In genomic region chrX:97267376-97267775, GRCh38 we compare ENCODE assay signal across 27 cellular contexts.
DNase-seq lines count a peak whose midpoint lies in the region; ATAC-seq, FAIRE-seq and TF ChIP-seq lines count a peak whose summit lies in the region.
"Had no signal": no experiment of that assay in that cellular context is flagged by ENCODE, and none has a peak within 500 bp of the region (broad histone marks: within the 10 kb centered on the region; RNA-seq: fewer than 3 reads in every experiment).

No MANE protein-coding gene starts in this region.

- TF ChIP-seq CTCF in mammary epithelial cell (conservative IDR thresholded peaks at IDR 0.05 in 1 of 2, IDR thresholded peaks at IDR 0.05 in 1 of 2; ENCODE audit: extremely low read depth in 1 of 2, insufficient read depth in 1 of 2, low read depth in 1 of 2, low read length in 2 of 2) (no peak), breast epithelium (IDR thresholded peaks at IDR 0.05) (no peak), astrocyte (IDR thresholded peaks at IDR 0.05; ENCODE audit: insufficient read depth, low read depth, low read length) (no peak), fibroblast of the aortic adventitia (IDR thresholded peaks at IDR 0.05; ENCODE audit: insufficient read depth, low read length) (no peak), smooth muscle cell (IDR thresholded peaks at IDR 0.05; ENCODE audit: borderline replicate concordance, insufficient read depth, poor library complexity, severe bottlenecking) (no peak), prostate gland (IDR thresholded peaks at IDR 0.05) (no peak)

- WGBS in mammary epithelial cell (ENCODE audit: low coverage, missing lambda C conversion rate), result 67% methylated on average over 1 of the region's 1 CpG
- 96% methylated on average over 1 of the region's 1 CpG for WGBS in smooth muscle cell (ENCODE audit: low lambda C conversion rate)
- 100% methylated on average over 1 of the region's 1 CpG for WGBS in prostate gland

- H4K20me1 ChIP-seq in mammary epithelial cell (ENCODE audit: insufficient read depth, low read length) (no peaks in the 10 kb centered on the region), astrocyte (ENCODE audit: insufficient read depth, low read length) (no peaks in the 10 kb centered on the region), smooth muscle cell (ENCODE audit: low read depth) (no peaks in the 10 kb centered on the region)

- peak overlapping the region; percentile 30 for H2AFZ ChIP-seq in mammary epithelial cell (ENCODE audit: low read depth, low read length)
- no peak overlapping the region for H2AFZ ChIP-seq in astrocyte (ENCODE audit: low read depth, low read length)
- H2AFZ ChIP-seq in smooth muscle cell (ENCODE audit: low read depth), result no peak overlapping the region
- H2AFZ ChIP-seq: hepatocyte had no signal

- H3K36me3 ChIP-seq in mammary epithelial cell (ENCODE audit: insufficient read depth, low read length) (no peaks in the 10 kb centered on the region), breast epithelium (no peaks in the 10 kb centered on the region), astrocyte (ENCODE audit: insufficient read depth, low read length) (no peaks in the 10 kb centered on the region), smooth muscle cell (ENCODE audit: low read depth) (no peaks in the 10 kb centered on the region), prostate gland (no peaks in the 10 kb centered on the region)
- H3K36me3 ChIP-seq: lower lobe of right lung, spleen, vagina had no signal

- no peak overlapping the region for H3K9ac ChIP-seq in mammary epithelial cell (ENCODE audit: insufficient read depth, low read length)
- no peak overlapping the region for H3K9ac ChIP-seq in astrocyte (ENCODE audit: low read length)
- H3K9ac ChIP-seq in smooth muscle cell (ENCODE audit: low read depth), result no peak overlapping the region

- H3K27me3 Mint-ChIP-seq in astrocyte (ENCODE audit: low read depth, unreplicated experiment), result no peaks in the 10 kb centered on the region
- H3K27me3 Mint-ChIP-seq: activated CD4-positive, alpha-beta memory T cell treated with anti-CD3 and anti-CD28 coated beads for 36 hours; effector memory CD8-positive, alpha-beta T cell; T-helper 17 cell had no signal

- BruUV-seq in mammary epithelial cell (replicated peaks; lab: Mats Ljungman, UMichigan), result no TSS peak

- no peaks in the 10 kb centered on the region for H3K27me3 ChIP-seq in mammary epithelial cell (ENCODE audit: insufficient read depth, low read length)
- peaks cover 0 to 9% of the 10 kb centered on the region in 2 donors for H3K27me3 ChIP-seq in breast epithelium
- H3K27me3 ChIP-seq in astrocyte (ENCODE audit: insufficient read depth, low read length), result no peaks in the 10 kb centered on the region
- no peaks in the 10 kb centered on the region for H3K27me3 ChIP-seq in smooth muscle cell (ENCODE audit: low read depth)
- H3K27me3 ChIP-seq in prostate gland (replicated peaks; ENCODE audit: insufficient read depth), result no peaks in the 10 kb centered on the region
- H3K27me3 ChIP-seq: hepatocyte, spleen, vagina had no signal

- no peaks in the 10 kb centered on the region for H3K36me3 Mint-ChIP-seq in astrocyte (ENCODE audit: low read depth, unreplicated experiment)
- H3K36me3 Mint-ChIP-seq: activated CD4-positive, alpha-beta memory T cell treated with anti-CD3 and anti-CD28 coated beads for 36 hours had no signal

- peak; percentile 93 for FAIRE-seq in astrocyte (lab: Jason Lieb, UNC)
- FAIRE-seq: A204.1, GM12892, K562 had no signal

- intact Hi-C loops in mammary epithelial cell (cut with micrococcal nuclease) (no loop called here), breast epithelium (cut with DNase I; ENCODE audit: low total_unique reads) (no loop called here), prostate gland (cut with DNase I) (no loop called here)

- H3K27ac ChIP-seq in mammary epithelial cell (ENCODE audit: insufficient read depth, low read depth, low read length) (no peak overlapping the region), breast epithelium (no peak overlapping the region), astrocyte (ENCODE audit: low read depth, low read length) (no peak overlapping the region), smooth muscle cell (ENCODE audit: low read depth) (no peak overlapping the region), prostate gland (no peak overlapping the region)
- H3K27ac ChIP-seq: hepatocyte, lower lobe of right lung, vagina had no signal

- H3K4me2 ChIP-seq in mammary epithelial cell (ENCODE audit: insufficient read depth, low read depth, low read length) (no peak overlapping the region), astrocyte (ENCODE audit: low read length) (no peak overlapping the region), smooth muscle cell (peak overlapping the region; percentile 4)
- H3K4me2 ChIP-seq: hepatocyte had no signal

- peaks cover 2% of the 10 kb centered on the region for H3K4me1 Mint-ChIP-seq in astrocyte (ENCODE audit: low read depth, unreplicated experiment)
- H3K4me1 Mint-ChIP-seq: T-helper 17 cell had no signal

- no peak for ATAC-seq in HG02852 (IDR thresholded peaks at IDR 0.05; ENCODE audit: unreplicated experiment)
- ATAC-seq: effector memory CD8-positive, alpha-beta T cell; K562; lower lobe of right lung; T-helper 17 cell had no signal

- H3K4me3 ChIP-seq in mammary epithelial cell (replicated peaks in 1 of 3; ENCODE audit: insufficient read depth in 1 of 3, low read depth in 2 of 3, low read length in 3 of 3) (no peak overlapping the region), breast epithelium (no peak overlapping the region), astrocyte (ENCODE audit: insufficient read depth, low read depth, low read length) (no peak overlapping the region), fibroblast of the aortic adventitia (ENCODE audit: low read depth, low read length) (no peak overlapping the region), smooth muscle cell (no peak overlapping the region), prostate gland (no peak overlapping the region)
- H3K4me3 ChIP-seq: hepatocyte, K562, lower lobe of right lung, spleen, vagina had no signal

- in situ Hi-C loops in mammary epithelial cell (cut with MboI; ENCODE audit: low sequenced_read_pairs in 2 of 2), result no loop called here

- TF ChIP-seq POLR2A in breast epithelium (IDR thresholded peaks at IDR 0.05) (no peak), prostate gland (IDR thresholded peaks at IDR 0.05) (no peak)

- H3K79me2 ChIP-seq in mammary epithelial cell (ENCODE audit: insufficient read depth, low read length) (no peaks in the 10 kb centered on the region), astrocyte (ENCODE audit: insufficient read depth, low read length) (no peaks in the 10 kb centered on the region), smooth muscle cell (ENCODE audit: low read depth) (no peaks in the 10 kb centered on the region)
- H3K79me2 ChIP-seq: hepatocyte had no signal

- no peaks in the 10 kb centered on the region for H3F3A ChIP-seq in smooth muscle cell (ENCODE audit: low read depth)

- dilution Hi-C loops in mammary epithelial cell (cut with HindIII; ENCODE audit: low sequenced_read_pairs), result no loop called here

- H3K9me3 ChIP-seq in mammary epithelial cell (replicated peaks; ENCODE audit: insufficient read depth, low read length), result no peaks in the 10 kb centered on the region
- no peaks in the 10 kb centered on the region for H3K9me3 ChIP-seq in breast epithelium
- H3K9me3 ChIP-seq in astrocyte (ENCODE audit: insufficient read depth, low read depth, low read length), result no peaks in the 10 kb centered on the region
- H3K9me3 ChIP-seq in smooth muscle cell (replicated peaks; ENCODE audit: low read depth), result no peaks in the 10 kb centered on the region
- H3K9me3 ChIP-seq in prostate gland, result no peaks in the 10 kb centered on the region
- H3K9me3 ChIP-seq: lower lobe of right lung, spleen, vagina had no signal

- H3K9me3 Mint-ChIP-seq in astrocyte (ENCODE audit: unreplicated experiment), result no peaks in the 10 kb centered on the region
- H3K9me3 Mint-ChIP-seq: activated CD4-positive, alpha-beta memory T cell treated with anti-CD3 and anti-CD28 coated beads for 36 hours; effector memory CD8-positive, alpha-beta T cell had no signal

- no peak overlapping the region for H3K27ac Mint-ChIP-seq in astrocyte (ENCODE audit: unreplicated experiment)
- H3K27ac Mint-ChIP-seq: activated CD4-positive, alpha-beta memory T cell treated with anti-CD3 and anti-CD28 coated beads for 36 hours; effector memory CD8-positive, alpha-beta T cell; T-helper 17 cell had no signal

- H3K4me1 ChIP-seq in mammary epithelial cell (ENCODE audit: insufficient read depth, low read length), result peaks cover 6% of the 10 kb centered on the region
- no peaks in the 10 kb centered on the region for H3K4me1 ChIP-seq in breast epithelium
- peaks cover 6% of the 10 kb centered on the region for H3K4me1 ChIP-seq in astrocyte (ENCODE audit: insufficient read depth, low read length)
- H3K4me1 ChIP-seq in smooth muscle cell (ENCODE audit: low read depth), result peaks cover 11% of the 10 kb centered on the region
- no peaks in the 10 kb centered on the region for H3K4me1 ChIP-seq in prostate gland (replicated peaks)
- H3K4me1 ChIP-seq: lower lobe of right lung, spleen had no signal

- no peak overlapping the region for H3K4me3 Mint-ChIP-seq in astrocyte (ENCODE audit: unreplicated experiment)
- H3K4me3 Mint-ChIP-seq: activated CD4-positive, alpha-beta memory T cell treated with anti-CD3 and anti-CD28 coated beads for 36 hours; effector memory CD8-positive, alpha-beta T cell; T-helper 17 cell had no signal

- CTCF ChIA-PET in mammary epithelial cell (lab: Charles Lee; ENCODE audit: low non-redundant PET), result no interaction called here

- DNase-seq in mammary epithelial cell, result no peak
- DNase-seq in breast epithelium (ENCODE audit: low spot score in 2 of 2), result no peak
- peak; percentile 33 for DNase-seq in astrocyte (ENCODE audit: low read depth)
- DNase-seq in fibroblast of the aortic adventitia (ENCODE audit: low read depth), result peak; percentile 4
- no peak for DNase-seq in smooth muscle cell (lab: John Stamatoyannopoulos, UW; ENCODE audit: unreplicated experiment)
- no peak for DNase-seq in NCI-H510A (lab: John Stamatoyannopoulos, UW)
- no peak for DNase-seq in prostate gland (ENCODE audit: low spot score)
- DNase-seq: activated CD4-positive, alpha-beta memory T cell treated with anti-CD3 and anti-CD28 coated beads for 36 hours; activated naive CD4-positive, alpha-beta T cell; anterior cingulate cortex; C1 segment of cervical spinal cord; DMS153; effector memory CD8-positive, alpha-beta T cell; lower lobe of right lung; NCI-H2029; NCI-H526 treated with DMSO at 0.1 percent for 48 hours; posterior cingulate gyrus; SHP77; spleen; substantia nigra; T-helper 17 cell had no signal

Comparison
In these comparisons a context has a peak if more than half of its experiments do, and no peak if none do; other contexts are left out.
1. DNase-seq: peak in astrocyte (single experiment) and fibroblast of the aortic adventitia (single experiment); none in mammary epithelial cell (single experiment), breast epithelium (0 of 2), smooth muscle cell (single experiment), NCI-H510A (single experiment) and prostate gland (single experiment).